9 cellular contexts compared by ENCODE assay signal in the genomic region with DNA sequence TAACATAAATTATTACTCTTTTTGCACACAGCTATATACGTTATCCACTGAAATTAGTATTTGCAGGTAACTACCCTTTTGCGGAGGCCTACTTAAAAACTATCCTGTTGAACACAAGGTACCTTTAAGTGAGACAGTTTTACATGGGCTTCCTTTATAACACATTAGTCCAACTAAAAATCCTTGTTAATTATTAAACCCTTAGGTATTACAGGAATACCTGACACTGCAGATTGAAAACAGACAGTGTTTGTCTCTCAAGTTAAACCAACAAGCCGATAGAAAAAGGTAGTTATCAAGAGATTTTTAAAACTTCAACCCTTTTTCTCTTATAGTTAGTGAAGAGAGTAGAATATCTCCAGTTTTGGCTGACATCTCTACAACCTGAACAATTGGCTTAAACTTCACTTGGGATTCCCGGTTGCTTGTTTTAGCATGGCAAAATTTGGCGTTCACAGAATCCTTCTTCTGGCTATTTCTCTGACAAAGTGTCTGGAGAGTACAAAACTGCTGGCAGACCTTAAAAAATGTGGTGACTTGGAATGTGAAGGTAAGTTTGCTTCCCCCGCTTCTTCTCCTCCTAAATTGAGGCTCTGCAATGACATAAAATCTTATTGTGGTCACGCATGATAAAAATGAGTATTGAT. TPM values are rescaled to one million over a fixed set of nuclear protein-coding genes. Genes with fewer than 3 reads are reported as not detected.
DNase-seq lines count a peak whose midpoint lies in the region; ATAC-seq and TF ChIP-seq lines count a peak whose summit lies in the region.
"Had no signal": no experiment of that assay in that cellular context is flagged by ENCODE, and none has a peak within 500 bp of the region (broad histone marks: within the 10 kb centered on the region; RNA-seq: fewer than 3 reads in every experiment).

A gene with protein sequence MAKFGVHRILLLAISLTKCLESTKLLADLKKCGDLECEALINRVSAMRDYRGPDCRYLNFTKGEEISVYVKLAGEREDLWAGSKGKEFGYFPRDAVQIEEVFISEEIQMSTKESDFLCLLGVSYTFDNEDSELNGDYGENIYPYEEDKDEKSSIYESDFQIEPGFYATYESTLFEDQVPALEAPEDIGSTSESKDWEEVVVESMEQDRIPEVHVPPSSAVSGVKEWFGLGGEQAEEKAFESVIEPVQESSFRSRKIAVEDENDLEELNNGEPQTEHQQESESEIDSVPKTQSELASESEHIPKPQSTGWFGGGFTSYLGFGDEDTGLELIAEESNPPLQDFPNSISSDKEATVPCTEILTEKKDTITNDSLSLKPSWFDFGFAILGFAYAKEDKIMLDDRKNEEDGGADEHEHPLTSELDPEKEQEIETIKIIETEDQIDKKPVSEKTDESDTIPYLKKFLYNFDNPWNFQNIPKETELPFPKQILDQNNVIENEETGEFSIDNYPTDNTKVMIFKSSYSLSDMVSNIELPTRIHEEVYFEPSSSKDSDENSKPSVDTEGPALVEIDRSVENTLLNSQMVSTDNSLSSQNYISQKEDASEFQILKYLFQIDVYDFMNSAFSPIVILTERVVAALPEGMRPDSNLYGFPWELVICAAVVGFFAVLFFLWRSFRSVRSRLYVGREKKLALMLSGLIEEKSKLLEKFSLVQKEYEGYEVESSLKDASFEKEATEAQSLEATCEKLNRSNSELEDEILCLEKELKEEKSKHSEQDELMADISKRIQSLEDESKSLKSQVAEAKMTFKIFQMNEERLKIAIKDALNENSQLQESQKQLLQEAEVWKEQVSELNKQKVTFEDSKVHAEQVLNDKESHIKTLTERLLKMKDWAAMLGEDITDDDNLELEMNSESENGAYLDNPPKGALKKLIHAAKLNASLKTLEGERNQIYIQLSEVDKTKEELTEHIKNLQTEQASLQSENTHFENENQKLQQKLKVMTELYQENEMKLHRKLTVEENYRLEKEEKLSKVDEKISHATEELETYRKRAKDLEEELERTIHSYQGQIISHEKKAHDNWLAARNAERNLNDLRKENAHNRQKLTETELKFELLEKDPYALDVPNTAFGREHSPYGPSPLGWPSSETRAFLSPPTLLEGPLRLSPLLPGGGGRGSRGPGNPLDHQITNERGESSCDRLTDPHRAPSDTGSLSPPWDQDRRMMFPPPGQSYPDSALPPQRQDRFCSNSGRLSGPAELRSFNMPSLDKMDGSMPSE (N-terminal part only) (plus strand): TSS at position 236 of the 647 bp plus-strand sequence. CDS start 200 bp downstream, at position 436.

- H3K27me3 ChIP-seq in heart right ventricle (no peaks in the 10 kb centered on the region), psoas muscle (ENCODE audit: insufficient read depth in 3 of 3, low read length in 2 of 3) (no peaks in the 10 kb centered on the region)

- no peaks in the 10 kb centered on the region for H3K9me3 Mint-ChIP-seq in activated CD8-positive, alpha-beta T cell treated with anti-CD3 and anti-CD28 coated beads for 36 hours

- H3K27ac ChIP-seq in heart right ventricle (peak within 1 kb of the TSS in 1 of 10 donors; percentile 62), psoas muscle (no peak within 1 kb of the TSS)
- H3K27ac ChIP-seq: parathyroid adenoma had no signal

- POLR2A ChIA-PET in activated CD8-positive, alpha-beta T cell treated with anti-CD3 and anti-CD28 coated beads for 36 hours (lab: Charles Lee), result no interaction called here
- POLR2A ChIA-PET in GM10248 (lab: Yijun Ruan, JAX), result no interaction called here

- no peak within 1 kb of the TSS for H3K4me3 Mint-ChIP-seq in activated CD8-positive, alpha-beta T cell treated with anti-CD3 and anti-CD28 coated beads for 36 hours

- CTCF ChIA-PET in activated CD8-positive, alpha-beta T cell treated with anti-CD3 and anti-CD28 coated beads for 36 hours (lab: Charles Lee), result interaction anchor here (1.0 to 2.3 kb wide), 2 partner anchors 193 to 235 kb away, joined by 3 to 6 read pairs; no protein-coding TSS in a partner anchor
- CTCF ChIA-PET in GM10248 (lab: Yijun Ruan, JAX), result no interaction called here

- no peak for ATAC-seq in activated CD8-positive, alpha-beta T cell treated with anti-CD3 and anti-CD28 coated beads for 36 hours
- ATAC-seq in heart right ventricle (no peak), psoas muscle (no peak), GM21825 (IDR thresholded peaks at IDR 0.05; ENCODE audit: unreplicated experiment) (no peak), GM19452 (IDR thresholded peaks at IDR 0.05; ENCODE audit: unreplicated experiment) (no peak), GM21737 (IDR thresholded peaks at IDR 0.05; ENCODE audit: unreplicated experiment) (no peak)

- TF ChIP-seq CTCF in activated CD8-positive, alpha-beta T cell treated with anti-CD3 and anti-CD28 coated beads for 36 hours (IDR thresholded peaks at IDR 0.05), result no peak
- TF ChIP-seq CTCF in heart right ventricle (IDR thresholded peaks at IDR 0.05) (no peak), psoas muscle (IDR thresholded peaks at IDR 0.05) (no peak), GM10248 (IDR thresholded peaks at IDR 0.05; ENCODE audit: control extremely low read depth, extremely low read depth, low read depth, missing control alignments) (no peak)

- H3K27ac Mint-ChIP-seq in activated CD8-positive, alpha-beta T cell treated with anti-CD3 and anti-CD28 coated beads for 36 hours, result peak within 1 kb of the TSS; percentile 84

- H3K27me3 Mint-ChIP-seq in activated CD8-positive, alpha-beta T cell treated with anti-CD3 and anti-CD28 coated beads for 36 hours, result no peaks in the 10 kb centered on the region

- H3K36me3 Mint-ChIP-seq in activated CD8-positive, alpha-beta T cell treated with anti-CD3 and anti-CD28 coated beads for 36 hours (ENCODE audit: low read depth), result no peaks in the 10 kb centered on the region

- WGBS in heart right ventricle, 2 donors, result 90 to 91% methylated on average over 7 of the region's 7 CpGs
- WGBS in psoas muscle, 3 donors, result 69 to 85% (median 73%) methylated on average over 7 of the region's 7 CpGs

- H3K4me1 Mint-ChIP-seq in activated CD8-positive, alpha-beta T cell treated with anti-CD3 and anti-CD28 coated beads for 36 hours (ENCODE audit: low read depth), result peaks cover 32% of the 10 kb centered on the region

- H3K36me3 ChIP-seq in heart right ventricle (no peaks in the 10 kb centered on the region), psoas muscle (ENCODE audit: insufficient read depth in 1 of 2, low read depth in 1 of 2) (no peaks in the 10 kb centered on the region)

- H3K4me3 ChIP-seq in heart right ventricle, result no peak within 1 kb of the TSS
- H3K4me3 ChIP-seq in psoas muscle, result no peak within 1 kb of the TSS

- intact Hi-C loops in activated CD8-positive, alpha-beta T cell treated with anti-CD3 and anti-CD28 coated beads for 36 hours (cut with micrococcal nuclease), result loop anchor here (10.0 kb wide), 1 partner anchor 131 kb away; no protein-coding TSS in a partner anchor
- intact Hi-C loops in heart right ventricle (cut with DNase I) (loop anchor here in 1 of 10 donors (5.0 kb wide), 1 partner anchor 133 kb away; no protein-coding TSS in a partner anchor), psoas muscle (cut with DNase I) (loop anchor here in 1 of 2 donors (10.0 kb wide), 1 partner anchor 131 kb away; no protein-coding TSS in a partner anchor)

- in situ Hi-C loops in G401 (cut with HindIII; ENCODE audit: low sequenced_read_pairs), result no loop called here

- H3K4me1 ChIP-seq in heart right ventricle (peaks cover 0 to 34% (median 0%) of the 10 kb centered on the region in 9 donors), psoas muscle (peaks cover 4% of the 10 kb centered on the region)
- H3K4me1 ChIP-seq: parathyroid adenoma had no signal

- DNase-seq in G401 (ENCODE audit: low spot score) (no peak), heart right ventricle (no peak), psoas muscle (no peak), GM10248 (ENCODE audit: extremely low spot score) (no peak)
- DNase-seq in activated CD8-positive, alpha-beta T cell treated with anti-CD3 and anti-CD28 coated beads for 36 hours, result no peak

- H3K9me3 ChIP-seq in heart right ventricle (no peaks in the 10 kb centered on the region), psoas muscle (no peaks in the 10 kb centered on the region)

RNA-seq across cellular contexts. Expression of the gene that starts here (rescaled TPM):
- total RNA-seq in G401 (2014; rRNA removed; shearing (Covaris generic)), result 12.1 and 22.2 TPM in 2 replicates
- total RNA-seq in activated CD8-positive, alpha-beta T cell treated with anti-CD3 and anti-CD28 coated beads for 36 hours, result 10 to 100 TPM; 17.6 to 18.3 TPM
- total RNA-seq in heart right ventricle (10 to 100 TPM; 17.8 to 34.2 (median 22.3) TPM), psoas muscle (10 to 100 TPM; 15.5 to 26.2 (median 21.3) TPM)
- polyA plus RNA-seq in heart right ventricle (10 to 100 TPM in 1 of 2 donors, 1 to 10 TPM in 1; 8.0 to 34.6 TPM), psoas muscle (10 to 100 TPM; 10.6 to 29.1 (median 12.6) TPM)
